ENCODE assay signal across 8 cellular contexts in the genomic region with DNA sequence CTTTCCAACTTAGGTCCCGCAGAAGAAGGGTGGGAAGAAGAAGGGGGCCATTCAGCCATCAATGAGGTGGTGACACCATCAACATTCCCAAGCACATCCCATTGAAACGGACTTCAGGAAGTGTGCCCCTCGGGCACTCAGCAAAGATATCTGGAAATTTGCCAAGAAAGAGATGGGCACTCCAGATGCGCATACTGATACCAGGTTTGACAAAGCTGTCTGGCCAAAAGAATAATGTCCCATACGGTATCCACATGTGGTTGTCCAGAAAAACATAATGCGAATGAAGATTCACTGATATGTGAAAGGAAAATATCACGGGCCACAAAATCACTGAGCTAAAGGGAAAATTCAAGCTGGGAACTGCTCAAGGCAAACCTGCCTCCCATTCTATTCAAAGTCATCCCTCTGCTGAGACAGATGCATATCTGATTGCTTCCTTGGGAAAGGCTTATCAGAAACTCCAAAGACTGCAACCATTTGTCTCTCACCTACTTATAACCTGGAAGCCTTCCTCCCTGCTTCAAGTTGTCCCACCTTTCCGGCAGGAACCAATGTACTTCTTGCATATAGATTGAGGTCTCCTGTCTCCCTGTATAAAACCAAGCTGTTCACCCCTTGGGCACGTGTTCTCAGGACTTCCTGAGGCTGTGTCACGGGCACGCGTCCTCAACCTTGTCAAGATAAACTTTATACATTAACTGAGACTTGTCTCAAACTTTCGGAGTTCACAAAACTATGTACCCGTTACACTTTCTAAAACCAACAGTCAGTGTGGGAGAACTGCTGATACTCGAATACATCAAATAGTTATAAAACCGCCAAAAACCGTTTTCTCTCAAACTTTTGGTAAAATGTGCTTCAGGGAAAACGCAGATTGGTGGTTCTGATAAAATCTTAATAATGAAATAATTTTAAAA. TPM values are rescaled to one million over a fixed set of nuclear protein-coding genes. Genes with fewer than 3 reads are reported as not detected.
A peak's percentile ranks its signal among the peaks of the same experiment; 100 is the strongest.
DNase-seq lines count a peak whose midpoint lies in the region; ATAC-seq and TF ChIP-seq lines count a peak whose summit lies in the region.

No MANE protein-coding gene starts in this region.

- H3K36me3 Mint-ChIP-seq in endothelial cell (ENCODE audit: low read depth, unreplicated experiment) (peaks cover 4% of the 10 kb centered on the region), progenitor cell of endocrine pancreas (ENCODE audit: insufficient read depth) (no peaks in the 10 kb centered on the region)

- peaks cover 61% of the 10 kb centered on the region for H3K4me1 ChIP-seq in PC-9 (replicated peaks; ENCODE audit: insufficient read depth)

- H3K36me3 ChIP-seq in PC-9 (ENCODE audit: low read depth), result no peaks in the 10 kb centered on the region

- H3K27ac ChIP-seq in PC-9, result no peak overlapping the region

- peaks cover 32% of the 10 kb centered on the region for H3K79me2 ChIP-seq in PC-9 (ENCODE audit: low read depth)

- H3F3A ChIP-seq in PC-9 (ENCODE audit: insufficient read depth, low read depth), result peaks cover 26% of the 10 kb centered on the region; the same call in 1 of the 2 replicates

- H2AFZ ChIP-seq in PC-9, result peak overlapping the region; percentile 89

- no peak for DNase-seq in GM12864 (ENCODE audit: low read depth)
- no peak for DNase-seq in PC-9
- DNase-seq in endothelial cell (ENCODE audit: low spot score), result peak; percentile 14
- DNase-seq in progenitor cell of endocrine pancreas (ENCODE audit: low spot score, unreplicated experiment), result no peak
- no peak for DNase-seq in NCI-H1048 (lab: John Stamatoyannopoulos, UW)
- DNase-seq in effector CD4-positive, alpha-beta T cell, result no peak
- DNase-seq in DMS79 treated with DMSO at 0.1 percent for 48 hours (lab: John Stamatoyannopoulos, UW), result no peak

- no TSS peak for BruUV-seq in PC-9 (replicated peaks; lab: Mats Ljungman, UMichigan)

- H3K27me3 Mint-ChIP-seq in endothelial cell (ENCODE audit: unreplicated experiment) (peaks cover 9% of the 10 kb centered on the region), progenitor cell of endocrine pancreas (peaks cover 23% of the 10 kb centered on the region)

- H3K9me3 Mint-ChIP-seq in endothelial cell (ENCODE audit: unreplicated experiment), result no peaks in the 10 kb centered on the region
- no peaks in the 10 kb centered on the region for H3K9me3 Mint-ChIP-seq in progenitor cell of endocrine pancreas (ENCODE audit: low read depth)

- peak overlapping the region; percentile 93 for H3K4me3 Mint-ChIP-seq in endothelial cell (ENCODE audit: unreplicated experiment)
- peak overlapping the region; percentile 91 for H3K4me3 Mint-ChIP-seq in progenitor cell of endocrine pancreas (ENCODE audit: low read depth)

- TF ChIP-seq CTCF in GM12864 (IDR thresholded peaks at IDR 0.05; ENCODE audit: low read depth, low read length, missing control alignments) (no peak), PC-9 (conservative IDR thresholded peaks at IDR 0.05) (no peak), endothelial cell (IDR thresholded peaks at IDR 0.05; ENCODE audit: unreplicated experiment) (no peak), progenitor cell of endocrine pancreas (IDR thresholded peaks at IDR 0.05; ENCODE audit: unreplicated experiment) (no peak)

- H3K27ac Mint-ChIP-seq in endothelial cell (ENCODE audit: unreplicated experiment) (no peak overlapping the region), progenitor cell of endocrine pancreas (no peak overlapping the region)

- H3K27me3 ChIP-seq in PC-9 (ENCODE audit: insufficient read depth, low read depth), result no peaks in the 10 kb centered on the region

- H3K4me3 ChIP-seq in GM12864 (ENCODE audit: low read depth, low read length) (peak overlapping the region; percentile 99), PC-9 (peak overlapping the region; percentile 75; the same call in 1 of the 2 replicates)

- H3K4me1 Mint-ChIP-seq in endothelial cell (ENCODE audit: unreplicated experiment) (peaks cover 41% of the 10 kb centered on the region), progenitor cell of endocrine pancreas (ENCODE audit: low read depth) (peaks cover 28% of the 10 kb centered on the region)

- H4K20me1 ChIP-seq in PC-9 (ENCODE audit: insufficient read depth), result no peaks in the 10 kb centered on the region

- no peaks in the 10 kb centered on the region for H3K9me2 ChIP-seq in PC-9 (ENCODE audit: insufficient read depth)

- intact Hi-C loops in PC-9 (cut with micrococcal nuclease; ENCODE audit: unreplicated experiment), result loop anchor here (2.0 to 5.0 kb wide), 7 partner anchors 72 to 867 kb away; partner anchors contain the start of gene DYNC1I2

- no peak for ATAC-seq in HG03097 (IDR thresholded peaks at IDR 0.05; ENCODE audit: low FRiP score, unreplicated experiment)

- POLR2A ChIA-PET in PC-9 (lab: Charles Lee; ENCODE audit: unreplicated experiment), result interaction anchor here (0.6 to 0.8 kb wide), 2 partner anchors 43 to 302 kb away, joined by 4 to 6 read pairs; no protein-coding TSS in a partner anchor

- CTCF ChIA-PET in PC-9 (lab: Charles Lee), result interaction anchor here (0.5 to 0.7 kb wide), 2 partner anchors 14 to 851 kb away, joined by 3 to 5 read pairs; no protein-coding TSS in a partner anchor

- H3K9me3 ChIP-seq in PC-9 (ENCODE audit: insufficient read depth, low read depth), result no peaks in the 10 kb centered on the region

- peak overlapping the region; percentile 82 for H3K4me2 ChIP-seq in PC-9

RNA-seq across cellular contexts. Expression of gene PDK1, which starts 1.3 kb away (rescaled TPM):
- total RNA-seq in PC-9 (2021), result 15.9 and 18.5 TPM in 2 replicates
- total RNA-seq in endothelial cell (ENCODE audit: unreplicated experiment), result 16.4 TPM
- total RNA-seq in progenitor cell of endocrine pancreas, result 19.0 and 20.2 TPM in 2 replicates
